22 cellular contexts compared by ENCODE assay signal in genomic region chr6:24122139-24122538, GRCh38. TPM values are rescaled to one million over a fixed set of nuclear protein-coding genes. Genes with fewer than 3 reads are reported as not detected.
DNase-seq lines count a peak whose midpoint lies in the region; TF ChIP-seq lines count a peak whose summit lies in the region.
"Had no signal": no experiment of that assay in that cellular context is flagged by ENCODE, and none has a peak within 500 bp of the region (broad histone marks: within the 10 kb centered on the region; RNA-seq: fewer than 3 reads in every experiment).

No MANE protein-coding gene starts in this region.

- H3K4me1 ChIP-seq in esophagus muscularis mucosa (peaks cover 0 to 11% (median 10%) of the 10 kb centered on the region in 4 donors), prostate gland (replicated peaks) (no peaks in the 10 kb centered on the region)

- DNase-seq in DMS53 (lab: John Stamatoyannopoulos, UW) = peak; percentile 27
- DNase-seq in DMS53 treated with DMSO at 0.1 percent for 48 hours (lab: John Stamatoyannopoulos, UW; ENCODE audit: unreplicated experiment) = no peak
- DNase-seq in DMS 273 (lab: John Stamatoyannopoulos, UW; ENCODE audit: unreplicated experiment) = peak; percentile 68
- peak; percentile 71 for DNase-seq in NCI-H2171 treated with DMSO at 0.1 percent for 48 hours (lab: John Stamatoyannopoulos, UW)
- peak; percentile 60 for DNase-seq in esophagus muscularis mucosa (ENCODE audit: extremely low spot score)
- DNase-seq in stimulated activated CD4-positive, alpha-beta T cell treated with anti-CD3 and anti-CD28 coated beads, Interleukin-4, amount 100 ng/mL, for 4 hours = no peak
- no peak for DNase-seq in prostate gland (ENCODE audit: low spot score)
- DNase-seq: Caco-2; CD8-positive, alpha-beta T cell; Karpas-422; NCI-H1092; NCI-H1417 treated with DMSO at 0.1 percent for 48 hours; NCI-H1930; NCI-H2227 treated with DMSO at 0.1 percent for 48 hours; NCI-H510A; Right ventricle myocardium superior; RPMI8226 had no signal

- 89% methylated on average over 7 of the region's 7 CpGs for WGBS in esophagus muscularis mucosa
- WGBS in prostate gland = 40% methylated on average over 7 of the region's 7 CpGs

- H3K4me3 ChIP-seq in esophagus muscularis mucosa = no peak overlapping the region
- H3K4me3 ChIP-seq in prostate gland = no peak overlapping the region
- H3K4me3 ChIP-seq: SK-N-MC had no signal

- H3K36me3 ChIP-seq in esophagus muscularis mucosa = no peaks in the 10 kb centered on the region
- no peaks in the 10 kb centered on the region for H3K36me3 ChIP-seq in prostate gland

- intact Hi-C loops in esophagus muscularis mucosa (cut with DNase I) (no loop called here), prostate gland (cut with DNase I) (no loop called here)

- no peak overlapping the region for H3K27ac ChIP-seq in esophagus muscularis mucosa (replicated peaks in 1 of 4)
- H3K27ac ChIP-seq in prostate gland = no peak overlapping the region
- H3K27ac ChIP-seq: 22Rv1, C4-2B, SK-N-MC had no signal

- no peak for TF ChIP-seq CTCF in esophagus muscularis mucosa (IDR thresholded peaks at IDR 0.05)
- no peak for TF ChIP-seq CTCF in prostate gland (IDR thresholded peaks at IDR 0.05)

- TF ChIP-seq POLR2A in esophagus muscularis mucosa (IDR thresholded peaks at IDR 0.05; ENCODE audit: low read depth) (no peak), prostate gland (IDR thresholded peaks at IDR 0.05) (no peak)

- H3K9me3 ChIP-seq in esophagus muscularis mucosa (no peaks in the 10 kb centered on the region), prostate gland (no peaks in the 10 kb centered on the region)
- H3K9me3 ChIP-seq: Caco-2 had no signal

- peaks cover 0 to 8% (median 0%) of the 10 kb centered on the region in 4 donors for H3K27me3 ChIP-seq in esophagus muscularis mucosa
- H3K27me3 ChIP-seq in prostate gland (replicated peaks; ENCODE audit: insufficient read depth) = no peaks in the 10 kb centered on the region

- no peak for TF ChIP-seq EP300 in esophagus muscularis mucosa (IDR thresholded peaks at IDR 0.05)

RNA-seq across cellular contexts. Expression of gene NRSN1, which starts 3.9 kb away (rescaled TPM):
- total RNA-seq in esophagus muscularis mucosa = 1 to 10 TPM in 1 of 4 donors, under 1 TPM in 3; 0.11 to 1.2 (median 0.54) TPM
- under 1 TPM in 1 of 2 donors, not detected in 1; 0.45 TPM for total RNA-seq in prostate gland
- total RNA-seq: B cell; Caco-2; CD8-positive, alpha-beta T cell; HT-29; Right ventricle myocardium superior had no signal

Comparison
In these comparisons a context has a peak if more than half of its experiments do, and no peak if none do; other contexts are left out.
1. DNase-seq: peak in DMS53 (single experiment), DMS 273 (single experiment), NCI-H2171 treated with DMSO at 0.1 percent for 48 hours (single experiment) and esophagus muscularis mucosa (single experiment); none in DMS53 treated with DMSO at 0.1 percent for 48 hours (single experiment), stimulated activated CD4-positive, alpha-beta T cell treated with anti-CD3 and anti-CD28 coated beads, Interleukin-4, amount 100 ng/mL, for 4 hours (0 of 2) and prostate gland (single experiment).